3 cellular contexts compared by ENCODE assay signal in the genomic region with DNA sequence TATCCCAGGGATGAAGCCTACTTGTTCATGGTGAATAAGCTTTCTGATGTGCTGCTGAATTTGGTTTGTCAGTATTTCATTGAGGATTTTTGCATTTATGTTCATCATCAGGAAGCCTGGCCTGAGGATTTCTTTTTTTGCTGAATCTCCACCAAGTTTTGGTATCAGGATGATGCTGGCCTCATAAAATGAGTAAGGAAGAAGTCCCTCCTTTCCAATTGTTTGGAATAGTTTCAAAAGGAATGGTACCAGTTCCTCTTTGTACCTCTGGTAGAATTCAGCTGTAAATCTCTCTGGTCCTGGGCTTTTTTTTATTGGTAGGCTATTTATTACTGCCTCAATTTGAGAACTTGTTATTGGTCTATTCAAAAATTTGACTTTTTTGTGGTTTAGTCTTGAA. TPM values are rescaled to one million over a fixed set of nuclear protein-coding genes. Genes with fewer than 3 reads are reported as not detected.
"Had no signal": no experiment of that assay in that cellular context is flagged by ENCODE, and none has a peak within 500 bp of the region (broad histone marks: within the 10 kb centered on the region; RNA-seq: fewer than 3 reads in every experiment).

No MANE protein-coding gene starts in this region.

RNA-seq across cellular contexts. Expression of a gene that starts 51.4 kb away (rescaled TPM):
- total RNA-seq: HepG2, HT-29, HT1080 had no signal
